ENCODE assay signal across 13 cellular contexts in genomic region chr10:114320249-114321116, GRCh38.
A peak's percentile ranks its signal among the peaks of the same experiment; 100 is the strongest.
DNase-seq lines count a peak whose midpoint lies in the region; ATAC-seq and TF ChIP-seq lines count a peak whose summit lies in the region.
"Had no signal": no experiment of that assay in that cellular context is flagged by ENCODE, and none has a peak within 500 bp of the region (broad histone marks: within the 10 kb centered on the region; RNA-seq: fewer than 3 reads in every experiment).

No MANE protein-coding gene starts in this region.

- intact Hi-C loops in mammary epithelial cell (cut with micrococcal nuclease) (loop anchor here (1.0 to 2.0 kb wide), 3 partner anchors 14 to 82 kb away; no protein-coding TSS in a partner anchor), dorsolateral prefrontal cortex (cut with DNase I) (no loop called here)

- H3K4me3 ChIP-seq in mammary epithelial cell (replicated peaks in 1 of 3; ENCODE audit: insufficient read depth in 1 of 3, low read depth in 2 of 3, low read length in 3 of 3), result peak overlapping the region in 1 of 3 experiments; percentile 11
- no peak overlapping the region for H3K4me3 ChIP-seq in dorsolateral prefrontal cortex

- H3K79me2 ChIP-seq in mammary epithelial cell (ENCODE audit: insufficient read depth, low read length), result no peaks in the 10 kb centered on the region

- no peaks in the 10 kb centered on the region for H3K9me3 ChIP-seq in mammary epithelial cell (replicated peaks; ENCODE audit: insufficient read depth, low read length)

- H3K4me1 ChIP-seq in mammary epithelial cell (ENCODE audit: insufficient read depth, low read length), result peaks cover 30% of the 10 kb centered on the region

- no peaks in the 10 kb centered on the region for H4K20me1 ChIP-seq in mammary epithelial cell (ENCODE audit: insufficient read depth, low read length)

- dilution Hi-C loops in mammary epithelial cell (cut with HindIII; ENCODE audit: low sequenced_read_pairs), result no loop called here

- H3K4me2 ChIP-seq in mammary epithelial cell (ENCODE audit: insufficient read depth, low read depth, low read length), result peak overlapping the region; percentile 71

- H3K9ac ChIP-seq in mammary epithelial cell (ENCODE audit: insufficient read depth, low read length), result peak overlapping the region; percentile 48

- H3K27ac ChIP-seq in mammary epithelial cell (ENCODE audit: insufficient read depth, low read depth, low read length), result peak overlapping the region; percentile 86
- peak overlapping the region in 1 of 59 donors; percentile 16 for H3K27ac ChIP-seq in dorsolateral prefrontal cortex

- in situ Hi-C loops in mammary epithelial cell (cut with MboI; ENCODE audit: low sequenced_read_pairs in 2 of 2), result loop anchor here in 1 of 2 donors (25.0 kb wide), 1 partner anchor 467 kb away; no protein-coding TSS in a partner anchor

- H3K27me3 ChIP-seq in mammary epithelial cell (ENCODE audit: insufficient read depth, low read length) (no peaks in the 10 kb centered on the region), dorsolateral prefrontal cortex (peaks cover 0 to 8% (median 0%) of the 10 kb centered on the region in 45 donors)

- BruUV-seq in mammary epithelial cell (replicated peaks; lab: Mats Ljungman, UMichigan), result TSS peak; percentile 78

- ATAC-seq in HG03565 (IDR thresholded peaks at IDR 0.05; ENCODE audit: unreplicated experiment), result no peak
- no peak for ATAC-seq in GM21447 (IDR thresholded peaks at IDR 0.05; ENCODE audit: unreplicated experiment)

- CTCF ChIA-PET in mammary epithelial cell (lab: Charles Lee; ENCODE audit: low non-redundant PET), result no interaction called here

- DNase-seq in 8988T (peak; percentile 68), HT1080 (ENCODE audit: low read depth) (peak; percentile 92), mammary epithelial cell (peak; percentile 100), mucosa of gallbladder (ENCODE audit: low spot score) (peak; percentile 36), dorsolateral prefrontal cortex (no peak), NAMALWA (ENCODE audit: low spot score) (no peak)
- DNase-seq: activated CD8-positive, alpha-beta memory T cell treated with anti-CD3 and anti-CD28 coated beads for 24 hours; activated naive CD4-positive, alpha-beta T cell treated with anti-CD3 and anti-CD28 coated beads for 36 hours; cortex of kidney; DMS79; NCI-H446 had no signal

- peak overlapping the region; percentile 72 for H2AFZ ChIP-seq in mammary epithelial cell (ENCODE audit: low read depth, low read length)

- peak in 1 of 2 donors; percentile 1 for TF ChIP-seq CTCF in mammary epithelial cell (conservative IDR thresholded peaks at IDR 0.05 in 1 of 2, IDR thresholded peaks at IDR 0.05 in 1 of 2; ENCODE audit: extremely low read depth in 1 of 2, insufficient read depth in 1 of 2, low read depth in 1 of 2, low read length in 2 of 2)
- TF ChIP-seq CTCF in dorsolateral prefrontal cortex (IDR thresholded peaks at IDR 0.05 in 54 of 56, conservative IDR thresholded peaks at IDR 0.05 in 2 of 56; ENCODE audit: low read depth in 1 of 56, partially characterized antibody in 56 of 56), result no peak

- H3K36me3 ChIP-seq in mammary epithelial cell (ENCODE audit: insufficient read depth, low read length), result no peaks in the 10 kb centered on the region

- 23% methylated on average over 14 of the region's 23 CpGs for WGBS in mammary epithelial cell (ENCODE audit: low coverage, missing lambda C conversion rate)

Comparison
In these comparisons a context has a peak if more than half of its experiments do, and no peak if none do; other contexts are left out.
1. DNase-seq: peak in 8988T (single experiment), HT1080 (single experiment), mammary epithelial cell (single experiment) and mucosa of gallbladder (single experiment); none in dorsolateral prefrontal cortex (0 of 10) and NAMALWA (single experiment).